17 cellular contexts compared by ENCODE assay signal in the genomic region with DNA sequence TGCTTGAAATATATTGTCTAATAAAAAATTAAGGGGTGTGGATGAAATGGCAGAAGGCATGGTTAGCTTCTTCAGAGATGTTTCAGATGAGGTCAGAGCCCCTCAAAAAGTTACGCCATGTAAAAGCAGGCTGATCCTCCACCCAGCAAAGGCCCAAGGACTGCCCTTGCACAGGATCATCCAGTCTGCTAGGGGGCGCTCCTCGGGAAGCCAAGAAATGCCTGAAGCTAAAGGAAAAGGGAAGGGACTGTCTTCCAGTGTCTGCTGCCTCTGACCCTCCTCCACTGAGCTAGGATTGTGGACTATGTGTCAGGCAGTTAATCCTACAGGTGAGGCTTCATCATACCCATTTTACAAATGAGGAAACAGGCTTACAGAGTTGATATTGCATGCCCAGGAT. TPM values are rescaled to one million over a fixed set of nuclear protein-coding genes. Genes with fewer than 3 reads are reported as not detected.
A peak's percentile ranks its signal among the peaks of the same experiment; 100 is the strongest.
DNase-seq lines count a peak whose midpoint lies in the region; ATAC-seq and TF ChIP-seq lines count a peak whose summit lies in the region.
"Had no signal": no experiment of that assay in that cellular context is flagged by ENCODE, and none has a peak within 500 bp of the region (broad histone marks: within the 10 kb centered on the region; RNA-seq: fewer than 3 reads in every experiment).

No MANE protein-coding gene starts in this region.

- H3K9me3 Mint-ChIP-seq in activated naive CD4-positive, alpha-beta T cell treated with anti-CD3 and anti-CD28 coated beads for 36 hours: peaks cover 1% of the 10 kb centered on the region
- no peaks in the 10 kb centered on the region for H3K9me3 Mint-ChIP-seq in activated naive CD4-positive, alpha-beta T cell treated with anti-CD3 and anti-CD28 coated beads, Interleukin-2, amount 10 ng/mL, durations not matched to agents 7 days and 5 days
- H3K9me3 Mint-ChIP-seq in natural killer cell: no peaks in the 10 kb centered on the region

- H3K27me3 ChIP-seq in osteoblast (ENCODE audit: insufficient read depth, low read length): no peaks in the 10 kb centered on the region
- H3K27me3 ChIP-seq: breast epithelium had no signal

- no peaks in the 10 kb centered on the region for H3K4me1 Mint-ChIP-seq in activated naive CD4-positive, alpha-beta T cell treated with anti-CD3 and anti-CD28 coated beads for 36 hours (ENCODE audit: low read depth)
- no peaks in the 10 kb centered on the region for H3K4me1 Mint-ChIP-seq in activated naive CD4-positive, alpha-beta T cell treated with anti-CD3 and anti-CD28 coated beads, Interleukin-2, amount 10 ng/mL, durations not matched to agents 7 days and 5 days
- no peaks in the 10 kb centered on the region for H3K4me1 Mint-ChIP-seq in natural killer cell

- no peak overlapping the region for H3K27ac Mint-ChIP-seq in activated naive CD4-positive, alpha-beta T cell treated with anti-CD3 and anti-CD28 coated beads for 36 hours
- no peak overlapping the region for H3K27ac Mint-ChIP-seq in activated naive CD4-positive, alpha-beta T cell treated with anti-CD3 and anti-CD28 coated beads, Interleukin-2, amount 10 ng/mL, durations not matched to agents 7 days and 5 days
- H3K27ac Mint-ChIP-seq in natural killer cell: no peak overlapping the region
- H3K27ac Mint-ChIP-seq: activated naive CD4-positive, alpha-beta T cell treated with anti-CD3 and anti-CD28 coated beads, Interleukin-2, amount 50 U/mL, for 72 hours had no signal

- no peaks in the 10 kb centered on the region for H3K36me3 ChIP-seq in osteoblast (ENCODE audit: insufficient read depth, low read length)
- H3K36me3 ChIP-seq: breast epithelium, HAP-1, SJSA1, thoracic aorta had no signal

- no peaks in the 10 kb centered on the region for H3K4me1 ChIP-seq in osteoblast (ENCODE audit: insufficient read depth, low read length)
- H3K4me1 ChIP-seq: breast epithelium, HAP-1, SJSA1 had no signal

- no peaks in the 10 kb centered on the region for H3K79me2 ChIP-seq in osteoblast (ENCODE audit: insufficient read depth, low read length)

- no peak overlapping the region for H2AFZ ChIP-seq in osteoblast (ENCODE audit: low read length)

- H4K20me1 ChIP-seq in osteoblast (ENCODE audit: insufficient read depth, low read length): no peaks in the 10 kb centered on the region

- in situ Hi-C loops in KBM-7 (cut with MboI; ENCODE audit: low pct_unique_long_range_greater_than_20kb, low sequenced_read_pairs): no loop called here

- no peak overlapping the region for H3K4me3 Mint-ChIP-seq in activated naive CD4-positive, alpha-beta T cell treated with anti-CD3 and anti-CD28 coated beads for 36 hours
- H3K4me3 Mint-ChIP-seq in activated naive CD4-positive, alpha-beta T cell treated with anti-CD3 and anti-CD28 coated beads, Interleukin-2, amount 10 ng/mL, durations not matched to agents 7 days and 5 days: no peak overlapping the region
- H3K4me3 Mint-ChIP-seq in natural killer cell: no peak overlapping the region

- peak; percentile 8 for DNase-seq in activated naive CD4-positive, alpha-beta T cell treated with anti-CD3 and anti-CD28 coated beads for 36 hours
- no peak for DNase-seq in activated naive CD4-positive, alpha-beta T cell treated with anti-CD3 and anti-CD28 coated beads, Interleukin-2, amount 10 ng/mL, durations not matched to agents 7 days and 5 days
- DNase-seq in KBM-7 (peak; percentile 5), cardiac fibroblast (ENCODE audit: low read depth in 2 of 2) (no peak), osteoblast (ENCODE audit: insufficient read length, low spot score, missing footprints) (no peak), posterior vena cava (ENCODE audit: low spot score) (no peak), natural killer cell (no peak)
- DNase-seq in activated T-cell treated with anti-CD3 and anti-CD28 coated beads, Interleukin-2, amount 50 U/mL, for 48 hours: no peak
- DNase-seq: DMS153, glutamatergic neuron had no signal

- peak; percentile 14 for TF ChIP-seq CTCF in cardiac fibroblast (IDR thresholded peaks at IDR 0.05; ENCODE audit: low read depth, low read length)
- peak; percentile 27 for TF ChIP-seq CTCF in osteoblast (IDR thresholded peaks at IDR 0.05; ENCODE audit: extremely low read depth, low read depth, low read length)
- TF ChIP-seq CTCF in natural killer cell (IDR thresholded peaks at IDR 0.05): no peak

- ATAC-seq in natural killer cell: no peak
- ATAC-seq: activated naive CD4-positive, alpha-beta T cell treated with anti-CD3 and anti-CD28 coated beads, Interleukin-2, amount 50 U/mL, for 72 hours had no signal

- no peak overlapping the region for H3K27ac ChIP-seq in osteoblast (ENCODE audit: low read depth, low read length)
- H3K27ac ChIP-seq: breast epithelium, SJSA1, thoracic aorta had no signal

- intact Hi-C loops in activated naive CD4-positive, alpha-beta T cell treated with anti-CD3 and anti-CD28 coated beads for 36 hours (cut with micrococcal nuclease): no loop called here
- intact Hi-C loops in posterior vena cava (cut with DNase I) (no loop called here), natural killer cell (cut with micrococcal nuclease) (no loop called here)

- H3K9me3 ChIP-seq in osteoblast (ENCODE audit: low read depth, low read length): no peaks in the 10 kb centered on the region
- H3K9me3 ChIP-seq: HAP-1, SJSA1, thoracic aorta had no signal

- no peak overlapping the region for H3K4me2 ChIP-seq in osteoblast (ENCODE audit: insufficient read depth, low read length)

- CTCF ChIA-PET in activated naive CD4-positive, alpha-beta T cell treated with anti-CD3 and anti-CD28 coated beads for 36 hours (lab: Charles Lee): interaction anchor here (1.2 to 1.3 kb wide), 2 partner anchors 21 to 107 kb away, joined by 4 read pairs; no protein-coding TSS in a partner anchor
- CTCF ChIA-PET in activated naive CD4-positive, alpha-beta T cell treated with anti-CD3 and anti-CD28 coated beads, Interleukin-2, amount 10 ng/mL, durations not matched to agents 7 days and 5 days (lab: Charles Lee): no interaction called here

- peaks cover 15% of the 10 kb centered on the region for H3K27me3 Mint-ChIP-seq in activated naive CD4-positive, alpha-beta T cell treated with anti-CD3 and anti-CD28 coated beads for 36 hours (ENCODE audit: low read depth)
- H3K27me3 Mint-ChIP-seq in activated naive CD4-positive, alpha-beta T cell treated with anti-CD3 and anti-CD28 coated beads, Interleukin-2, amount 10 ng/mL, durations not matched to agents 7 days and 5 days: peaks cover 22% of the 10 kb centered on the region
- peaks cover 7 to 8% of the 10 kb centered on the region in 2 donors for H3K27me3 Mint-ChIP-seq in natural killer cell (ENCODE audit: low read depth in 2 of 2)

- H3K4me3 ChIP-seq in cardiac fibroblast (replicated peaks in 1 of 2; ENCODE audit: low read depth in 2 of 2, low read length in 2 of 2): no peak overlapping the region
- no peak overlapping the region for H3K4me3 ChIP-seq in osteoblast (ENCODE audit: insufficient read depth, low read length)
- H3K4me3 ChIP-seq: breast epithelium, HAP-1, SJSA1, thoracic aorta had no signal

- no peaks in the 10 kb centered on the region for H3K36me3 Mint-ChIP-seq in activated naive CD4-positive, alpha-beta T cell treated with anti-CD3 and anti-CD28 coated beads for 36 hours (ENCODE audit: low read depth)
- no peaks in the 10 kb centered on the region for H3K36me3 Mint-ChIP-seq in activated naive CD4-positive, alpha-beta T cell treated with anti-CD3 and anti-CD28 coated beads, Interleukin-2, amount 10 ng/mL, durations not matched to agents 7 days and 5 days
- H3K36me3 Mint-ChIP-seq in natural killer cell: no peaks in the 10 kb centered on the region

RNA-seq across cellular contexts. Expression of a gene that starts 33.8 kb away (rescaled TPM):
- not detected for total RNA-seq in activated naive CD4-positive, alpha-beta T cell treated with anti-CD3 and anti-CD28 coated beads for 36 hours
- total RNA-seq in osteoblast (not detected in 2 replicates), posterior vena cava (not detected), natural killer cell (not detected)
- total RNA-seq: activated naive CD4-positive, alpha-beta T cell treated with anti-CD3 and anti-CD28 coated beads, Interleukin-2, amount 50 U/mL, for 72 hours; breast epithelium; M059J; myocyte; SJSA1; thoracic aorta had no signal

Comparison
In these comparisons a context has a peak if more than half of its experiments do, and no peak if none do; other contexts are left out.
1. DNase-seq: peak in activated naive CD4-positive, alpha-beta T cell treated with anti-CD3 and anti-CD28 coated beads for 36 hours (single experiment) and KBM-7 (single experiment); none in activated naive CD4-positive, alpha-beta T cell treated with anti-CD3 and anti-CD28 coated beads, Interleukin-2, amount 10 ng/mL, durations not matched to agents 7 days and 5 days (single experiment), cardiac fibroblast (0 of 2), osteoblast (single experiment), posterior vena cava (single experiment), natural killer cell (single experiment) and activated T-cell treated with anti-CD3 and anti-CD28 coated beads, Interleukin-2, amount 50 U/mL, for 48 hours (0 of 2).